In the genomic region with DNA sequence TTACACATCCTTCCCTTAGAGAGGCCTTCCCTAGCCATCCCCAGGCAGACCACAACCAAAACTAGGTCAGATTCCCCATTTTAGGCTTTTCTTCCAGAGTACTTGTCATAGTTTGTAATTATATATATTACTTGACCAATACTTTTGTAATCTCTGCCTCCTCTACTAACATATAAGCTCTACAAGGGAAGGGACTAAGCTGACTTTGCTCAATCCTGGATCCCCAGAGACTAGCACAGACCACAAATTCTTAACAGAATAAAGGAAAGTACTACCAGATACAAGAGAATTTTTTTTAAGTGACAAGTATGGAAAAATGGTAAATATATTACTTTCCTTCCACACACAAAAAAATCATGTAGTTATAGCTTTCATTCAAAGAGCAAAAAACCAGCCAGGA, we compare ENCODE assay signal across 11 cellular contexts. TPM values are rescaled to one million over a fixed set of nuclear protein-coding genes. Genes with fewer than 3 reads are reported as not detected.
DNase-seq lines count a peak whose midpoint lies in the region; ATAC-seq and TF ChIP-seq lines count a peak whose summit lies in the region.
"Had no signal": no experiment of that assay in that cellular context is flagged by ENCODE, and none has a peak within 500 bp of the region (broad histone marks: within the 10 kb centered on the region; RNA-seq: fewer than 3 reads in every experiment).

No MANE protein-coding gene starts in this region.

- H3K9ac ChIP-seq in Loucy (ENCODE audit: low read depth, low read length, poor library complexity, severe bottlenecking), result peak overlapping the region; percentile 96
- no peak overlapping the region for H3K9ac ChIP-seq in neural progenitor cell

- H3K27ac Mint-ChIP-seq in neural progenitor cell, result no peak overlapping the region

- H3K27me3 Mint-ChIP-seq in neural progenitor cell (ENCODE audit: insufficient read depth, low read depth), result peaks cover 5% of the 10 kb centered on the region

- H3K27me3 ChIP-seq in DOHH2 (ENCODE audit: control insufficient read depth, low read length) (no peaks in the 10 kb centered on the region), Loucy (ENCODE audit: insufficient read depth, low read length, poor library complexity, severe bottlenecking) (peaks cover 6% of the 10 kb centered on the region), neural progenitor cell (no peaks in the 10 kb centered on the region), uterus (no peaks in the 10 kb centered on the region)

- 0 out of 2 replicates have a peak, but pooled peaks cover 5% of the 10 kb centered on the region for H3F3A ChIP-seq in DOHH2 (ENCODE audit: control insufficient read depth, insufficient read depth)
- no peaks in the 10 kb centered on the region for H3F3A ChIP-seq in Loucy (ENCODE audit: low read depth)
- peaks cover 21% of the 10 kb centered on the region for H3F3A ChIP-seq in neural progenitor cell (ENCODE audit: low read depth)

- H3K9me3 Mint-ChIP-seq in neural progenitor cell, result peaks cover 13% of the 10 kb centered on the region

- H2AFZ ChIP-seq in Loucy (ENCODE audit: low read length) (no peak overlapping the region), neural progenitor cell (replicated peaks) (no peak overlapping the region)

- DNase-seq in coronary artery (ENCODE audit: low spot score), result no peak
- no peak for DNase-seq in neural progenitor cell (ENCODE audit: low spot score)
- no peak for DNase-seq in GM13976 (ENCODE audit: low spot score)
- no peak for DNase-seq in activated CD4-positive, CD25-positive, alpha-beta regulatory T cell (lab: John Stamatoyannopoulos, UW)
- DNase-seq in uterus, result no peak
- DNase-seq: activated effector memory CD4-positive, alpha-beta T cell treated with Interleukin-2 at 50 U/mL for 16 hours; foreskin fibroblast; NCI-H1694 treated with DMSO at 0.1 percent for 48 hours had no signal

- peak overlapping the region; percentile 94 for H3K4me3 ChIP-seq in DOHH2 (ENCODE audit: low read length)
- H3K4me3 ChIP-seq in Loucy (ENCODE audit: low read length, poor library complexity, severe bottlenecking), result peak overlapping the region; percentile 85
- peak overlapping the region; percentile 87 for H3K4me3 ChIP-seq in coronary artery
- H3K4me3 ChIP-seq in neural progenitor cell, result no peak overlapping the region
- no peak overlapping the region for H3K4me3 ChIP-seq in uterus

- peaks cover 35% of the 10 kb centered on the region for H3K79me2 ChIP-seq in DOHH2 (ENCODE audit: control insufficient read depth, low read length)
- H3K79me2 ChIP-seq in Loucy (ENCODE audit: insufficient read depth, low read length), result peaks cover 65% of the 10 kb centered on the region
- H3K79me2 ChIP-seq in neural progenitor cell (ENCODE audit: low read depth), result peaks cover 4% of the 10 kb centered on the region

- H3K36me3 ChIP-seq in DOHH2 (ENCODE audit: control insufficient read depth, low read length), result peaks cover 24% of the 10 kb centered on the region
- no peaks in the 10 kb centered on the region; the same call in 1 of the 2 replicates for H3K36me3 ChIP-seq in Loucy (ENCODE audit: insufficient read depth, low read length)
- no peaks in the 10 kb centered on the region for H3K36me3 ChIP-seq in neural progenitor cell
- H3K36me3 ChIP-seq in uterus, result no peaks in the 10 kb centered on the region

- H3K36me3 Mint-ChIP-seq in neural progenitor cell, result peaks cover 2% of the 10 kb centered on the region

- H3K9me3 ChIP-seq in DOHH2 (ENCODE audit: control insufficient read depth, insufficient read depth, low read length) (peaks cover 20% of the 10 kb centered on the region; the same call in 1 of the 2 replicates), Loucy (ENCODE audit: insufficient read depth, low read depth, low read length) (peaks cover 17% of the 10 kb centered on the region), neural progenitor cell (ENCODE audit: low read depth) (peaks cover 11% of the 10 kb centered on the region), uterus (no peaks in the 10 kb centered on the region)

- H3K4me2 ChIP-seq in DOHH2 (ENCODE audit: low read length) (peak overlapping the region; percentile 64), Loucy (ENCODE audit: low read depth, low read length, poor library complexity, severe bottlenecking) (peak overlapping the region; percentile 90), neural progenitor cell (no peak overlapping the region)

- H3K4me3 Mint-ChIP-seq in neural progenitor cell, result peak overlapping the region; percentile 98

- peaks cover 13% of the 10 kb centered on the region for H3K4me1 Mint-ChIP-seq in neural progenitor cell

- no peak for ATAC-seq in HG03139 (IDR thresholded peaks at IDR 0.05; ENCODE audit: unreplicated experiment)

- H3K4me1 ChIP-seq in DOHH2 (ENCODE audit: control insufficient read depth, low read length), result peaks cover 14% of the 10 kb centered on the region
- peaks cover 44% of the 10 kb centered on the region for H3K4me1 ChIP-seq in Loucy (ENCODE audit: insufficient read depth, low read length, poor library complexity, severe bottlenecking)
- H3K4me1 ChIP-seq in neural progenitor cell, result peaks cover 7% of the 10 kb centered on the region
- peaks cover 7% of the 10 kb centered on the region in 2 donors for H3K4me1 ChIP-seq in uterus

- intact Hi-C loops in uterus (cut with DNase I; ENCODE audit: low total_unique reads), result no loop called here

- no peak for TF ChIP-seq CTCF in DOHH2 (IDR thresholded peaks at IDR 0.05; ENCODE audit: low read depth, low read length, poor library complexity, severe bottlenecking)
- TF ChIP-seq CTCF in Loucy (conservative IDR thresholded peaks at IDR 0.05; ENCODE audit: low read length), result no peak
- no peak for TF ChIP-seq CTCF in coronary artery (IDR thresholded peaks at IDR 0.05)
- TF ChIP-seq CTCF in neural progenitor cell (IDR thresholded peaks at IDR 0.05), result no peak
- TF ChIP-seq CTCF in GM13976 (IDR thresholded peaks at IDR 0.05; ENCODE audit: borderline replicate concordance, control extremely low read depth, extremely low read depth, insufficient read depth, missing control alignments), result no peak
- TF ChIP-seq CTCF in uterus (IDR thresholded peaks at IDR 0.05), result no peak

- TF ChIP-seq POLR2A in uterus (IDR thresholded peaks at IDR 0.05), result no peak

- H3K9me2 ChIP-seq in DOHH2 (replicated peaks; ENCODE audit: control insufficient read depth, low read length) (no peaks in the 10 kb centered on the region), Loucy (replicated peaks; ENCODE audit: low read depth, low read length) (no peaks in the 10 kb centered on the region)

- H4K20me1 ChIP-seq in DOHH2 (ENCODE audit: control insufficient read depth, insufficient read depth, low read depth, low read length) (no peaks in the 10 kb centered on the region), Loucy (ENCODE audit: insufficient read depth, low read length, poor library complexity, severe bottlenecking) (peaks cover 11% of the 10 kb centered on the region), neural progenitor cell (ENCODE audit: low read depth) (no peaks in the 10 kb centered on the region)

- H3K27ac ChIP-seq in DOHH2 (ENCODE audit: low read depth, low read length) (no peak overlapping the region), coronary artery (no peak overlapping the region), neural progenitor cell (no peak overlapping the region), uterus (no peak overlapping the region)

- in situ Hi-C loops in GM13976 (cut with MboI; ENCODE audit: low sequenced_read_pairs, unreplicated experiment), result no loop called here

RNA-seq across cellular contexts. Expression of a gene that starts 2.0 kb away (rescaled TPM):
- total RNA-seq in neural progenitor cell (ENCODE audit: low replicate concordance), result 11.5 and 18.4 TPM in 2 replicates
- total RNA-seq in uterus, result 10 to 100 TPM; 13.5 to 41.1 (median 21.5) TPM

RNA-seq across cellular contexts. Expression of a gene that starts 44.6 kb away (rescaled TPM):
- total RNA-seq in neural progenitor cell (ENCODE audit: low replicate concordance), result 17.7 and 28.8 TPM in 2 replicates
- 100 to 1,000 TPM in 1 of 4 donors, 10 to 100 TPM in 3; 35.6 to 106 (median 71.2) TPM for total RNA-seq in uterus

RNA-seq across cellular contexts. Expression of a gene that starts 49.4 kb away (rescaled TPM):
- total RNA-seq in neural progenitor cell (ENCODE audit: low replicate concordance), result 52.5 and 75.8 TPM in 2 replicates
- total RNA-seq in uterus, result 10 to 100 TPM; 25.9 to 56.0 (median 39.6) TPM

Comparison
In these comparisons a context has a peak if more than half of its experiments do, and no peak if none do; other contexts are left out.
1. H3K4me3 ChIP-seq: peak in DOHH2 (single experiment), Loucy (single experiment) and coronary artery (single experiment); none in neural progenitor cell (single experiment) and uterus (0 of 2).